23 cellular contexts compared by ENCODE assay signal in genomic region chr6:150451767-150452641, GRCh38.
DNase-seq lines count a peak whose midpoint lies in the region; ATAC-seq and TF ChIP-seq lines count a peak whose summit lies in the region.
"Had no signal": no experiment of that assay in that cellular context is flagged by ENCODE, and none has a peak within 500 bp of the region (broad histone marks: within the 10 kb centered on the region; RNA-seq: fewer than 3 reads in every experiment).

No MANE protein-coding gene starts in this region.

- H3K4me1 ChIP-seq in cardiac muscle cell (ENCODE audit: low read depth) (peaks cover 22% of the 10 kb centered on the region), right cardiac atrium (ENCODE audit: control insufficient read depth, insufficient read depth, low read length) (peaks cover 9% of the 10 kb centered on the region), neuron (ENCODE audit: insufficient read depth, low read length) (peaks cover 24% of the 10 kb centered on the region), subcutaneous abdominal adipose tissue (ENCODE audit: control insufficient read depth in 5 of 5, insufficient read depth in 5 of 5, low read length in 5 of 5) (peaks cover 0 to 15% (median 0%) of the 10 kb centered on the region in 5 donors)
- H3K4me1 ChIP-seq: ascending aorta, BE2C, Peyer's patch, vagina had no signal

- CTCF ChIA-PET in WTC11 (lab: Charles Lee) = interaction anchor here (1.1 to 1.2 kb wide), 2 partner anchors 149 to 234 kb away, joined by 3 read pairs; no protein-coding TSS in a partner anchor

- H3K27ac ChIP-seq in cardiac muscle cell (peak overlapping the region; percentile 54), right cardiac atrium (ENCODE audit: low read length) (peak overlapping the region; percentile 89), subcutaneous abdominal adipose tissue (ENCODE audit: low read depth, low read length) (peak overlapping the region; percentile 28)
- H3K27ac ChIP-seq: ascending aorta, epithelial cell of prostate, GM23248, vagina had no signal

- peak in 1 of 2 donors; percentile 61 for DNase-seq in cardiac muscle cell (ENCODE audit: low read depth in 1 of 2, low spot score in 1 of 2)
- no peak for DNase-seq in Right ventricle myocardium superior
- DNase-seq in right cardiac atrium = no peak
- no peak for DNase-seq in NCI-H1417 treated with DMSO at 0.1 percent for 48 hours (lab: John Stamatoyannopoulos, UW)
- DNase-seq in WTC11 (ENCODE audit: low spot score) = no peak
- DNase-seq in foreskin melanocyte = no peak
- DNase-seq: activated CD4-positive, alpha-beta memory T cell treated with anti-CD3 and anti-CD28 coated beads, Interleukin-2, amount 10 ng/mL, durations not matched to agents 7 days and 5 days; activated CD4-positive, CD25-positive, alpha-beta regulatory T cell treated with anti-CD3 and anti-CD28 coated beads, Interleukin-2, amount 50 U/mL, for 72 hours; activated naive CD8-positive, alpha-beta T cell treated with anti-CD3 and anti-CD28 coated beads for 36 hours; BE2C; cerebellar nuclear complex; foreskin fibroblast; GM23248; hypothalamus; NCI-H1436 treated with DMSO at 0.1 percent for 48 hours; NCI-H69; Peyer's patch had no signal

- H3K27ac Mint-ChIP-seq in WTC11 = no peak overlapping the region
- H3K27ac Mint-ChIP-seq: activated CD4-positive, alpha-beta memory T cell treated with anti-CD3 and anti-CD28 coated beads, Interleukin-2, amount 10 ng/mL, durations not matched to agents 7 days and 5 days; activated naive CD8-positive, alpha-beta T cell treated with anti-CD3 and anti-CD28 coated beads for 36 hours had no signal

- no peaks in the 10 kb centered on the region for H3K36me3 ChIP-seq in cardiac muscle cell
- no peaks in the 10 kb centered on the region for H3K36me3 ChIP-seq in neuron (ENCODE audit: insufficient read depth, low read length)
- no peaks in the 10 kb centered on the region for H3K36me3 ChIP-seq in subcutaneous abdominal adipose tissue (ENCODE audit: control insufficient read depth in 5 of 5, insufficient read depth in 5 of 5, low read length in 5 of 5)
- H3K36me3 ChIP-seq: ascending aorta, BE2C, Peyer's patch, vagina had no signal

- intact Hi-C loops in Right ventricle myocardium superior (cut with DNase I) = no loop called here
- intact Hi-C loops in right cardiac atrium (cut with DNase I) = no loop called here

- H3K4me3 Mint-ChIP-seq in WTC11 = no peak overlapping the region
- H3K4me3 Mint-ChIP-seq: activated CD4-positive, alpha-beta memory T cell treated with anti-CD3 and anti-CD28 coated beads, Interleukin-2, amount 10 ng/mL, durations not matched to agents 7 days and 5 days; activated naive CD8-positive, alpha-beta T cell treated with anti-CD3 and anti-CD28 coated beads for 36 hours had no signal

- WGBS in right cardiac atrium = 58% methylated on average over 21 of the region's 21 CpGs

- ATAC-seq in Right ventricle myocardium superior (ENCODE audit: poor library complexity) (no peak), right cardiac atrium (no peak), WTC11 (no peak)
- ATAC-seq: K562 had no signal

- TF ChIP-seq CTCF in cardiac muscle cell (IDR thresholded peaks at IDR 0.05; ENCODE audit: low read depth, low read length) (no peak), WTC11 (IDR thresholded peaks at IDR 0.05) (no peak)

- H3K4me3 ChIP-seq in cardiac muscle cell (no peak overlapping the region), right cardiac atrium (ENCODE audit: low read length) (no peak overlapping the region), neuron (ENCODE audit: low read length) (no peak overlapping the region), subcutaneous abdominal adipose tissue (ENCODE audit: low read depth in 1 of 5, low read length in 5 of 5) (no peak overlapping the region)
- H3K4me3 ChIP-seq: ascending aorta, GM23248, K562, Peyer's patch, vagina had no signal

- no peak overlapping the region for H3K9ac ChIP-seq in subcutaneous abdominal adipose tissue (ENCODE audit: low read length in 5 of 5)
- H3K9ac ChIP-seq: GM23248 had no signal

- POLR2A ChIA-PET in WTC11 (lab: Charles Lee) = no interaction called here

- H3K9me3 ChIP-seq in cardiac muscle cell (ENCODE audit: low read depth) (no peaks in the 10 kb centered on the region), right cardiac atrium (ENCODE audit: control insufficient read depth, low read length) (no peaks in the 10 kb centered on the region), neuron (ENCODE audit: low read length) (no peaks in the 10 kb centered on the region), subcutaneous abdominal adipose tissue (ENCODE audit: control insufficient read depth in 5 of 5, low read length in 5 of 5) (no peaks in the 10 kb centered on the region)
- H3K9me3 ChIP-seq: ascending aorta, BE2C, Peyer's patch, vagina had no signal

- H2AFZ ChIP-seq in neuron (ENCODE audit: low read depth, low read length) = peak overlapping the region; percentile 64
- H2AFZ ChIP-seq: GM23248 had no signal

- peaks cover 6% of the 10 kb centered on the region for H3K27me3 ChIP-seq in cardiac muscle cell
- H3K27me3 ChIP-seq in right cardiac atrium (ENCODE audit: control insufficient read depth, insufficient read depth) = no peaks in the 10 kb centered on the region
- H3K27me3 ChIP-seq in neuron (ENCODE audit: insufficient read depth, low read length) = no peaks in the 10 kb centered on the region
- no peaks in the 10 kb centered on the region for H3K27me3 ChIP-seq in subcutaneous abdominal adipose tissue (ENCODE audit: control insufficient read depth in 5 of 5, insufficient read depth in 4 of 5, low read length in 5 of 5)
- H3K27me3 ChIP-seq: ascending aorta, BE2C, Peyer's patch, vagina had no signal

- no peaks in the 10 kb centered on the region; the same call in 1 of the 2 replicates for H3K27me3 Mint-ChIP-seq in WTC11 (ENCODE audit: low read depth)
- H3K27me3 Mint-ChIP-seq: activated naive CD8-positive, alpha-beta T cell treated with anti-CD3 and anti-CD28 coated beads for 36 hours had no signal

- H3K9me3 Mint-ChIP-seq in WTC11 = no peaks in the 10 kb centered on the region
- H3K9me3 Mint-ChIP-seq: activated CD4-positive, alpha-beta memory T cell treated with anti-CD3 and anti-CD28 coated beads, Interleukin-2, amount 10 ng/mL, durations not matched to agents 7 days and 5 days; activated naive CD8-positive, alpha-beta T cell treated with anti-CD3 and anti-CD28 coated beads for 36 hours had no signal

- no peaks in the 10 kb centered on the region for H3K36me3 Mint-ChIP-seq in WTC11
- H3K36me3 Mint-ChIP-seq: activated naive CD8-positive, alpha-beta T cell treated with anti-CD3 and anti-CD28 coated beads for 36 hours had no signal

- H3K4me1 Mint-ChIP-seq in WTC11 = peaks cover 17% of the 10 kb centered on the region
- H3K4me1 Mint-ChIP-seq: activated CD4-positive, alpha-beta memory T cell treated with anti-CD3 and anti-CD28 coated beads, Interleukin-2, amount 10 ng/mL, durations not matched to agents 7 days and 5 days; activated naive CD8-positive, alpha-beta T cell treated with anti-CD3 and anti-CD28 coated beads for 36 hours had no signal

TF ChIP-seq in WTC11, 78 proteins besides CTCF, POLR2A, EP300 and RAD21 (continues in another document):
- no peak for TF ChIP-seq E2F5 (CRISPR knock-in tag; IDR thresholded peaks at IDR 0.05)
- no peak for TF ChIP-seq ZNF219 (CRISPR knock-in tag; IDR thresholded peaks at IDR 0.05; ENCODE audit: borderline replicate concordance)
- no peak for TF ChIP-seq MAX (CRISPR knock-in tag; IDR thresholded peaks at IDR 0.05)
- TF ChIP-seq AFF4 (CRISPR knock-in tag; IDR thresholded peaks at IDR 0.05; ENCODE audit: borderline replicate concordance) = no peak
- TF ChIP-seq ZNF396 (CRISPR knock-in tag; IDR thresholded peaks at IDR 0.05; ENCODE audit: borderline replicate concordance) = no peak
- TF ChIP-seq USF1 (CRISPR knock-in tag; IDR thresholded peaks at IDR 0.05) = no peak

Comparison
In these comparisons a context has a peak if more than half of its experiments do, and no peak if none do; other contexts are left out.
1. H3K27ac ChIP-seq: peak in every context shown above with its lines; median percentile 89 in right cardiac atrium; 54 in cardiac muscle cell; 28 in subcutaneous abdominal adipose tissue.